13 cellular contexts compared by ENCODE assay signal in genomic region chr22:40603088-40603605, GRCh38. TPM values are rescaled to one million over a fixed set of nuclear protein-coding genes. Genes with fewer than 3 reads are reported as not detected.
DNase-seq lines count a peak whose midpoint lies in the region; ATAC-seq, FAIRE-seq and TF ChIP-seq lines count a peak whose summit lies in the region.
"Had no signal": no experiment of that assay in that cellular context is flagged by ENCODE, and none has a peak within 500 bp of the region (broad histone marks: within the 10 kb centered on the region; RNA-seq: fewer than 3 reads in every experiment).

No MANE protein-coding gene starts in this region.

- H3K9me3 ChIP-seq in keratinocyte (ENCODE audit: control insufficient read depth, low read depth, low read length) = no peaks in the 10 kb centered on the region
- H3K9me3 ChIP-seq in transverse colon = no peaks in the 10 kb centered on the region
- H3K9me3 ChIP-seq: ovary had no signal

- no peak for TF ChIP-seq POLR2A in transverse colon (IDR thresholded peaks at IDR 0.05)

- ATAC-seq in HG02798 (IDR thresholded peaks at IDR 0.05; ENCODE audit: poor library complexity, unreplicated experiment) = no peak
- no peak for ATAC-seq in HG03378 (IDR thresholded peaks at IDR 0.05; ENCODE audit: unreplicated experiment)

- peaks cover 58% of the 10 kb centered on the region for H3K4me1 Mint-ChIP-seq in activated T-cell treated with anti-CD3 and anti-CD28 coated beads, Interleukin-2, amount 50 U/mL, for 24 hours (ENCODE audit: low read depth)

- no peaks in the 10 kb centered on the region for H3K27me3 ChIP-seq in keratinocyte (ENCODE audit: control insufficient read depth, extremely low read depth, insufficient read depth, low read length)
- no peaks in the 10 kb centered on the region for H3K27me3 ChIP-seq in transverse colon
- H3K27me3 ChIP-seq: ovary had no signal

- dilution Hi-C loops in keratinocyte (cut with MboI; ENCODE audit: extremely low pct_ligation_motif_present, low sequenced_read_pairs) = no loop called here

- TF ChIP-seq CTCF in astrocyte of the spinal cord (IDR thresholded peaks at IDR 0.05; ENCODE audit: low read depth, low read length) = no peak
- TF ChIP-seq CTCF in keratinocyte (optimal IDR thresholded peaks at IDR 0.05 in 1 of 3, IDR thresholded peaks at IDR 0.05 in 1 of 3, conservative IDR thresholded peaks at IDR 0.05 in 1 of 3; ENCODE audit: extremely low read depth in 1 of 3, insufficient read depth in 2 of 3, low read length in 3 of 3) = no peak
- TF ChIP-seq CTCF in transverse colon (IDR thresholded peaks at IDR 0.05) = no peak

- intact Hi-C loops in transverse colon (cut with DNase I; ENCODE audit: low total_unique reads) = no loop called here

- no peaks in the 10 kb centered on the region for H3K27me3 Mint-ChIP-seq in activated T-cell treated with anti-CD3 and anti-CD28 coated beads, Interleukin-2, amount 50 U/mL, for 24 hours
- H3K27me3 Mint-ChIP-seq: activated CD4-positive, alpha-beta T cell treated with anti-CD3 and anti-CD28 coated beads, Interleukin-2, amount 10 ng/mL, durations not matched to agents 24 days and 14 days; brain had no signal

- H3K79me2 ChIP-seq in keratinocyte (ENCODE audit: control insufficient read depth, insufficient read depth, low read length) = peaks cover 79% of the 10 kb centered on the region

- H3K4me1 ChIP-seq in keratinocyte (ENCODE audit: control insufficient read depth, extremely low read depth, insufficient read depth, low read length) (peaks cover 51% of the 10 kb centered on the region), transverse colon (peaks cover 23 to 56% (median 41%) of the 10 kb centered on the region in 4 donors)

- in situ Hi-C loops in astrocyte of the spinal cord (cut with HindIII; ENCODE audit: low sequenced_read_pairs) = no loop called here
- in situ Hi-C loops in transverse colon (cut with MboI; ENCODE audit: low pct_ligation_motif_present in 1 of 4, low pct_unique_long_range_greater_than_20kb in 1 of 4, low sequenced_read_pairs in 3 of 4) = no loop called here

- peak overlapping the region; percentile 57 for H3K4me2 ChIP-seq in keratinocyte (ENCODE audit: control insufficient read depth, extremely low read depth, insufficient read depth, low read depth, low read length)

- DNase-seq in activated T-cell treated with anti-CD3 and anti-CD28 coated beads, Interleukin-2, amount 50 U/mL, for 24 hours = no peak
- no peak for DNase-seq in activated T-cell treated with anti-CD3 and anti-CD28 coated beads, Interleukin-2, amount 50 U/mL, for 48 hours
- DNase-seq in astrocyte of the spinal cord (ENCODE audit: low read depth, low spot score) = peak; percentile 75
- DNase-seq in keratinocyte (ENCODE audit: low read depth, low spot score) = no peak
- DNase-seq in transverse colon = no peak
- DNase-seq in NCI-H446 treated with DMSO at 0.1 percent for 48 hours (lab: John Stamatoyannopoulos, UW) = no peak
- DNase-seq: 8988T; activated CD4-positive, alpha-beta T cell treated with anti-CD3 and anti-CD28 coated beads, Interleukin-2, amount 10 ng/mL, durations not matched to agents 24 days and 14 days; NCI-H1105 treated with DMSO at 0.1 percent for 48 hours; ovary had no signal

- peaks cover 5% of the 10 kb centered on the region for H4K20me1 ChIP-seq in keratinocyte (ENCODE audit: control insufficient read depth, extremely low read depth, insufficient read depth, low read length)

- no peak for TF ChIP-seq EP300 in transverse colon (IDR thresholded peaks at IDR 0.05; ENCODE audit: low read depth)

- no peaks in the 10 kb centered on the region for H3K36me3 Mint-ChIP-seq in activated T-cell treated with anti-CD3 and anti-CD28 coated beads, Interleukin-2, amount 50 U/mL, for 24 hours (ENCODE audit: low read depth)

- H3K27ac ChIP-seq in keratinocyte (ENCODE audit: control insufficient read depth, insufficient read depth, low read length) (peak overlapping the region; percentile 77), transverse colon (peak overlapping the region; percentile 14 to 55 (median 38))
- H3K27ac ChIP-seq: ovary had no signal

- H3K27ac Mint-ChIP-seq in activated T-cell treated with anti-CD3 and anti-CD28 coated beads, Interleukin-2, amount 50 U/mL, for 24 hours = peak overlapping the region; percentile 24
- H3K27ac Mint-ChIP-seq: activated CD4-positive, alpha-beta T cell treated with anti-CD3 and anti-CD28 coated beads, Interleukin-2, amount 10 ng/mL, durations not matched to agents 24 days and 14 days had no signal

- H3K9me3 Mint-ChIP-seq in activated T-cell treated with anti-CD3 and anti-CD28 coated beads, Interleukin-2, amount 50 U/mL, for 24 hours = no peaks in the 10 kb centered on the region
- H3K9me3 Mint-ChIP-seq: activated CD4-positive, alpha-beta T cell treated with anti-CD3 and anti-CD28 coated beads, Interleukin-2, amount 10 ng/mL, durations not matched to agents 24 days and 14 days had no signal

- H3K36me3 ChIP-seq in keratinocyte (ENCODE audit: control insufficient read depth in 2 of 2, extremely low read depth in 1 of 2, insufficient read depth in 2 of 2, low read length in 2 of 2) (no peaks in the 10 kb centered on the region), transverse colon (no peaks in the 10 kb centered on the region)
- H3K36me3 ChIP-seq: ovary had no signal

- H3K9ac ChIP-seq in keratinocyte (ENCODE audit: control insufficient read depth, extremely low read depth, insufficient read depth, low read length) = peak overlapping the region; percentile 38

- peaks cover 4% of the 10 kb centered on the region for H3K9me1 ChIP-seq in keratinocyte (ENCODE audit: control insufficient read depth, extremely low read depth, insufficient read depth, low read length)

- WGBS in transverse colon (ENCODE audit: low coverage in 1 of 2), 2 donors = 30 to 32% methylated on average over 4 of the region's 4 CpGs

- H3K4me3 ChIP-seq in astrocyte of the spinal cord (ENCODE audit: low read depth, low read length) = no peak overlapping the region
- H3K4me3 ChIP-seq in keratinocyte (ENCODE audit: control insufficient read depth in 2 of 3, extremely low read depth in 1 of 3, insufficient read depth in 2 of 3, low read depth in 1 of 3, low read length in 3 of 3) = peak overlapping the region in 2 of 3 experiments; percentile 11 to 16
- no peak overlapping the region for H3K4me3 ChIP-seq in transverse colon
- H3K4me3 ChIP-seq: ovary had no signal

- H3K4me3 Mint-ChIP-seq in activated T-cell treated with anti-CD3 and anti-CD28 coated beads, Interleukin-2, amount 50 U/mL, for 24 hours = no peak overlapping the region
- H3K4me3 Mint-ChIP-seq: activated CD4-positive, alpha-beta T cell treated with anti-CD3 and anti-CD28 coated beads, Interleukin-2, amount 10 ng/mL, durations not matched to agents 24 days and 14 days; brain had no signal

- FAIRE-seq in keratinocyte (lab: Jason Lieb, UNC) = peak; percentile 79

- H2AFZ ChIP-seq in keratinocyte (ENCODE audit: control insufficient read depth, low read length) = no peak overlapping the region

RNA-seq across cellular contexts. Expression of gene MRTFA, which starts 33.4 kb away (rescaled TPM):
- polyA plus RNA-seq in keratinocyte = 5.6 to 14.3 TPM (median 6.5 TPM) in 3 replicates
- 8.2 TPM for polyA plus RNA-seq in keratinocyte (2011; ENCODE audit: low read depth)
- 4.9 and 10.8 TPM in 2 replicates for polyA plus RNA-seq in keratinocyte (2011; cell fraction: cytosol; rRNA removed)
- 33.6 and 38.9 TPM in 2 replicates for polyA plus RNA-seq in keratinocyte (2011; cell fraction: nucleus; rRNA removed)
- polyA plus RNA-seq in keratinocyte (2012; ENCODE audit: low replicate concordance) = 22.3 and 39.1 TPM in 2 replicates
- polyA minus RNA-seq in keratinocyte = 28.4 to 116 TPM (median 38.1 TPM) in 3 replicates
- 52.6 TPM for polyA minus RNA-seq in keratinocyte (2011; cell fraction: cytosol; rRNA and poly(A)+ RNA removed)
- 49.2 and 94.8 TPM in 2 replicates for polyA minus RNA-seq in keratinocyte (2011; cell fraction: nucleus; rRNA and poly(A)+ RNA removed)
- 100 to 1,000 TPM in 2 of 4 donors, 10 to 100 TPM in 2; 46.0 to 408 (median 90.0) TPM for total RNA-seq in transverse colon

Comparison
In these comparisons a context has a peak if more than half of its experiments do, and no peak if none do; other contexts are left out.
1. H3K4me3 ChIP-seq: peak in keratinocyte (2 of 3); none in astrocyte of the spinal cord (single experiment) and transverse colon (0 of 4).